In genomic region chr11:34364102-34364501, GRCh38 we compare ENCODE assay signal across 23 cellular contexts. TPM values are rescaled to one million over a fixed set of nuclear protein-coding genes. Genes with fewer than 3 reads are reported as not detected.
DNase-seq lines count a peak whose midpoint lies in the region; ATAC-seq and TF ChIP-seq lines count a peak whose summit lies in the region.
"Had no signal": no experiment of that assay in that cellular context is flagged by ENCODE, and none has a peak within 500 bp of the region (broad histone marks: within the 10 kb centered on the region; RNA-seq: fewer than 3 reads in every experiment).

No MANE protein-coding gene starts in this region.

- DNase-seq in GF-D8 (lab: John Stamatoyannopoulos, UW), result peak; percentile 49
- peak in 1 of 2 experiments; percentile 47 for DNase-seq in PC-9
- peak; percentile 57 for DNase-seq in astrocyte of the hippocampus (ENCODE audit: low read depth, low spot score)
- DNase-seq in left kidney (ENCODE audit: low read depth, low spot score), result peak; percentile 32
- no peak for DNase-seq in NCI-H146 (lab: John Stamatoyannopoulos, UW)
- no peak for DNase-seq in NCI-H1417 (lab: John Stamatoyannopoulos, UW)
- DNase-seq in putamen (ENCODE audit: low spot score), result no peak
- DNase-seq: ACHN; activated CD4-positive, alpha-beta T cell treated with anti-CD3 and anti-CD28 coated beads for 1 hour; activated gamma-delta T cell treated with Interleukin-2 at 50 U/mL for 16 hours; activated T-cell treated with anti-CD3 and anti-CD28 coated beads, Interleukin-2, amount 50 U/mL, for 1 hour; Calu3; DND-41; HCEC 1CT; NCI-H1092; NCI-H1930; NCI-H526 treated with DMSO at 0.1 percent for 48 hours; nephron progenitor cell; ovary; substantia nigra; T-helper 1 cell had no signal

- H3K36me3 ChIP-seq in PC-9 (ENCODE audit: low read depth), result no peaks in the 10 kb centered on the region
- H3K36me3 ChIP-seq: ovary had no signal

- no peak overlapping the region for H3K27ac ChIP-seq in PC-9
- H3K27ac ChIP-seq: C4-2B, ovary had no signal

- H3K4me1 ChIP-seq in PC-9 (replicated peaks; ENCODE audit: insufficient read depth), result peaks cover 15% of the 10 kb centered on the region

- no peak for ATAC-seq in HG03139 (IDR thresholded peaks at IDR 0.05; ENCODE audit: unreplicated experiment)

- POLR2A ChIA-PET in PC-9 (lab: Charles Lee; ENCODE audit: unreplicated experiment), result interaction anchor here (0.6 kb wide), 2 partner anchors 17 to 579 kb away, joined by 4 to 8 read pairs; no protein-coding TSS in a partner anchor

- 0 out of 2 replicates have a peak overlapping the region, but pooled peaks have one; percentile 2 for H3K4me2 ChIP-seq in PC-9

- H3K9me2 ChIP-seq in PC-9 (ENCODE audit: insufficient read depth), result no peaks in the 10 kb centered on the region

- TF ChIP-seq CTCF in PC-9 (conservative IDR thresholded peaks at IDR 0.05), result no peak

- H3K27me3 ChIP-seq in PC-9 (ENCODE audit: insufficient read depth, low read depth), result no peaks in the 10 kb centered on the region
- H3K27me3 ChIP-seq: ovary had no signal

- no peaks in the 10 kb centered on the region for H4K20me1 ChIP-seq in PC-9 (ENCODE audit: insufficient read depth)

- intact Hi-C loops in PC-9 (cut with micrococcal nuclease; ENCODE audit: unreplicated experiment), result no loop called here

- BruUV-seq in PC-9 (replicated peaks; lab: Mats Ljungman, UMichigan), result no TSS peak

- H3F3A ChIP-seq in PC-9 (ENCODE audit: insufficient read depth, low read depth), result peaks cover 11% of the 10 kb centered on the region; the same call in 1 of the 2 replicates

- H3K79me2 ChIP-seq in PC-9 (ENCODE audit: low read depth), result no peaks in the 10 kb centered on the region

- no peaks in the 10 kb centered on the region; the same call in 1 of the 2 replicates for H3K9me3 ChIP-seq in PC-9 (ENCODE audit: insufficient read depth, low read depth)
- H3K9me3 ChIP-seq: ovary had no signal

- H3K4me3 ChIP-seq in PC-9, result no peak overlapping the region
- H3K4me3 ChIP-seq: ovary had no signal

- CTCF ChIA-PET in PC-9 (lab: Charles Lee), result interaction anchor here (0.7 to 1.3 kb wide), 5 partner anchors 104 to 555 kb away, joined by 3 to 23 read pairs (median 3); no protein-coding TSS in a partner anchor

- H2AFZ ChIP-seq in PC-9, result no peak overlapping the region

RNA-seq across cellular contexts. Expression of gene ABTB2, which starts 6.3 kb away (rescaled TPM):
- 12.7 and 12.9 TPM in 2 replicates for total RNA-seq in PC-9 (2021)

Comparison
In these comparisons a context has a peak if more than half of its experiments do, and no peak if none do; other contexts are left out.
1. DNase-seq: peak in GF-D8 (single experiment), astrocyte of the hippocampus (single experiment) and left kidney (single experiment); none in NCI-H146 (single experiment), NCI-H1417 (0 of 3) and putamen (single experiment).